ENCODE assay signal across 22 cellular contexts in genomic region chr2:126995652-126996377, GRCh38.
DNase-seq lines count a peak whose midpoint lies in the region; TF ChIP-seq lines count a peak whose summit lies in the region.
"Had no signal": no experiment of that assay in that cellular context is flagged by ENCODE, and none has a peak within 500 bp of the region (broad histone marks: within the 10 kb centered on the region; RNA-seq: fewer than 3 reads in every experiment).

No MANE protein-coding gene starts in this region.

- H3K36me3 Mint-ChIP-seq in osteocyte (ENCODE audit: unreplicated experiment): no peaks in the 10 kb centered on the region
- H3K36me3 Mint-ChIP-seq: activated naive CD4-positive, alpha-beta T cell treated with anti-CD3 and anti-CD28 coated beads, Interleukin-2, amount 50 U/mL, for 72 hours had no signal

- H3K4me1 Mint-ChIP-seq in osteocyte (ENCODE audit: unreplicated experiment): no peaks in the 10 kb centered on the region

- H3K27ac ChIP-seq in hepatocyte: peak overlapping the region; percentile 62
- no peak overlapping the region for H3K27ac ChIP-seq in testis
- H3K27ac ChIP-seq: 22Rv1; BLaER1 treated with 17β-estradiol and CSF1 and Interleukin-3, amounts not matched to agents 10 nM and 100 nM; heart left ventricle; parathyroid adenoma; skin epidermis; thoracic aorta had no signal

- H2AFZ ChIP-seq in hepatocyte: no peak overlapping the region
- H2AFZ ChIP-seq: parathyroid adenoma had no signal

- peak; percentile 9 for DNase-seq in DMS 273 (lab: John Stamatoyannopoulos, UW; ENCODE audit: unreplicated experiment)
- no peak for DNase-seq in DMS 273 treated with DMSO at 0.1 percent for 48 hours (lab: John Stamatoyannopoulos, UW)
- peak; percentile 49 for DNase-seq in NB4 (ENCODE audit: low read depth)
- DNase-seq in hepatocyte (ENCODE audit: low spot score): no peak
- DNase-seq in osteocyte (ENCODE audit: extremely low spot score, unreplicated experiment): peak; percentile 27
- no peak for DNase-seq in testis
- no peak for DNase-seq in DMS153 treated with DMSO at 0.1 percent for 48 hours (lab: John Stamatoyannopoulos, UW; ENCODE audit: unreplicated experiment)
- no peak for DNase-seq in NCI-H1436 treated with DMSO at 0.1 percent for 48 hours (lab: John Stamatoyannopoulos, UW)
- DNase-seq: activated CD8-positive, alpha-beta T cell treated with anti-CD3 and anti-CD28 coated beads for 36 hours; activated T-cell treated with anti-CD3 and anti-CD28 coated beads, Interleukin-2, amount 50 U/mL, for 48 hours; DMS79; heart left ventricle; NCI-H187 treated with DMSO at 0.1 percent for 48 hours; PC-3; stimulated activated CD4-positive, alpha-beta T cell treated with anti-CD3 and anti-CD28 coated beads, Interleukin-4, amount 100 ng/mL, for 4 hours had no signal

- WGBS in hepatocyte (ENCODE audit: low lambda C conversion rate, missing lambda C conversion rate): 30% methylated on average over 5 of the region's 5 CpGs
- 45 to 65% methylated on average over 5 of the region's 5 CpGs for WGBS in testis, 2 donors

- H3K36me3 ChIP-seq in hepatocyte (replicated peaks; ENCODE audit: insufficient read depth, low read depth) (no peaks in the 10 kb centered on the region), testis (ENCODE audit: low read depth, missing control alignments) (no peaks in the 10 kb centered on the region)
- H3K36me3 ChIP-seq: BLaER1 treated with 17β-estradiol and CSF1 and Interleukin-3, amounts not matched to agents 10 nM and 100 nM; heart left ventricle; thoracic aorta had no signal

- intact Hi-C loops in testis (cut with DNase I; ENCODE audit: low total_unique reads): no loop called here

- H3K4me3 ChIP-seq in NB4 (ENCODE audit: low read depth, low read length) (no peak overlapping the region), hepatocyte (no peak overlapping the region), testis (no peak overlapping the region)
- H3K4me3 ChIP-seq: BLaER1 treated with 17β-estradiol and CSF1 and Interleukin-3, amounts not matched to agents 10 nM and 100 nM; heart left ventricle; skin epidermis; thoracic aorta had no signal

- H3K9me3 Mint-ChIP-seq in osteocyte (ENCODE audit: unreplicated experiment): no peaks in the 10 kb centered on the region
- H3K9me3 Mint-ChIP-seq: activated CD8-positive, alpha-beta T cell treated with anti-CD3 and anti-CD28 coated beads for 36 hours; activated naive CD4-positive, alpha-beta T cell treated with anti-CD3 and anti-CD28 coated beads, Interleukin-2, amount 50 U/mL, for 72 hours; dendritic cell treated with granulocyte-macrophage colony-stimulating factor and Interleukin-4, amounts not matched to agents 40 ng/mL and 50 ng/mL, for 4 days had no signal

- TF ChIP-seq CTCF in NB4 (IDR thresholded peaks at IDR 0.05; ENCODE audit: low read depth, low read length) (no peak), hepatocyte (IDR thresholded peaks at IDR 0.05; ENCODE audit: poor library complexity) (no peak), osteocyte (IDR thresholded peaks at IDR 0.05) (no peak), testis (IDR thresholded peaks at IDR 0.05) (no peak)

- no peak overlapping the region for H3K27ac Mint-ChIP-seq in osteocyte (ENCODE audit: unreplicated experiment)
- H3K27ac Mint-ChIP-seq: activated CD8-positive, alpha-beta T cell treated with anti-CD3 and anti-CD28 coated beads for 36 hours; activated naive CD4-positive, alpha-beta T cell treated with anti-CD3 and anti-CD28 coated beads, Interleukin-2, amount 50 U/mL, for 72 hours; dendritic cell treated with granulocyte-macrophage colony-stimulating factor and Interleukin-4, amounts not matched to agents 40 ng/mL and 50 ng/mL, for 4 days had no signal

- TF ChIP-seq POLR2A in NB4 (IDR thresholded peaks at IDR 0.05; ENCODE audit: extremely low read depth, insufficient read length) (no peak), testis (IDR thresholded peaks at IDR 0.05) (no peak)

- H3K27me3 ChIP-seq in hepatocyte (no peaks in the 10 kb centered on the region), testis (no peaks in the 10 kb centered on the region)
- H3K27me3 ChIP-seq: BLaER1 treated with 17β-estradiol and CSF1 and Interleukin-3, amounts not matched to agents 10 nM and 100 nM had no signal

- no peaks in the 10 kb centered on the region for H3K9me2 ChIP-seq in hepatocyte (replicated peaks; ENCODE audit: insufficient read depth)

- no peaks in the 10 kb centered on the region for H3K79me2 ChIP-seq in hepatocyte
- H3K79me2 ChIP-seq: parathyroid adenoma had no signal

- no peaks in the 10 kb centered on the region for H4K20me1 ChIP-seq in hepatocyte (ENCODE audit: insufficient read depth, poor library complexity, severe bottlenecking)
- H4K20me1 ChIP-seq: BLaER1 treated with 17β-estradiol and CSF1 and Interleukin-3, amounts not matched to agents 10 nM and 100 nM had no signal

- peaks cover 62% of the 10 kb centered on the region for H3K27me3 Mint-ChIP-seq in osteocyte (ENCODE audit: unreplicated experiment)

- H3K4me3 Mint-ChIP-seq in osteocyte (ENCODE audit: unreplicated experiment): no peak overlapping the region
- H3K4me3 Mint-ChIP-seq: activated CD8-positive, alpha-beta T cell treated with anti-CD3 and anti-CD28 coated beads for 36 hours; dendritic cell treated with granulocyte-macrophage colony-stimulating factor and Interleukin-4, amounts not matched to agents 40 ng/mL and 50 ng/mL, for 4 days had no signal

- H3K9me3 ChIP-seq in hepatocyte (ENCODE audit: low read depth) (no peaks in the 10 kb centered on the region), testis (no peaks in the 10 kb centered on the region)
- H3K9me3 ChIP-seq: BLaER1 treated with 17β-estradiol and CSF1 and Interleukin-3, amounts not matched to agents 10 nM and 100 nM; heart left ventricle; thoracic aorta had no signal

- H3K4me2 ChIP-seq in hepatocyte: peak overlapping the region; percentile 49
- H3K4me2 ChIP-seq: BLaER1 treated with 17β-estradiol and CSF1 and Interleukin-3, amounts not matched to agents 10 nM and 100 nM had no signal

- H3K4me1 ChIP-seq in hepatocyte (ENCODE audit: insufficient read depth): peaks cover 26% of the 10 kb centered on the region
- peaks cover 7% of the 10 kb centered on the region for H3K4me1 ChIP-seq in testis
- H3K4me1 ChIP-seq: heart left ventricle, parathyroid adenoma had no signal

Comparison
In these comparisons a context has a peak if more than half of its experiments do, and no peak if none do; other contexts are left out.
1. DNase-seq: peak in DMS 273 (single experiment), NB4 (single experiment) and osteocyte (single experiment); none in DMS 273 treated with DMSO at 0.1 percent for 48 hours (single experiment), hepatocyte (single experiment), testis (single experiment), DMS153 treated with DMSO at 0.1 percent for 48 hours (single experiment) and NCI-H1436 treated with DMSO at 0.1 percent for 48 hours (single experiment).